8 cellular contexts compared by ENCODE assay signal in the genomic region with DNA sequence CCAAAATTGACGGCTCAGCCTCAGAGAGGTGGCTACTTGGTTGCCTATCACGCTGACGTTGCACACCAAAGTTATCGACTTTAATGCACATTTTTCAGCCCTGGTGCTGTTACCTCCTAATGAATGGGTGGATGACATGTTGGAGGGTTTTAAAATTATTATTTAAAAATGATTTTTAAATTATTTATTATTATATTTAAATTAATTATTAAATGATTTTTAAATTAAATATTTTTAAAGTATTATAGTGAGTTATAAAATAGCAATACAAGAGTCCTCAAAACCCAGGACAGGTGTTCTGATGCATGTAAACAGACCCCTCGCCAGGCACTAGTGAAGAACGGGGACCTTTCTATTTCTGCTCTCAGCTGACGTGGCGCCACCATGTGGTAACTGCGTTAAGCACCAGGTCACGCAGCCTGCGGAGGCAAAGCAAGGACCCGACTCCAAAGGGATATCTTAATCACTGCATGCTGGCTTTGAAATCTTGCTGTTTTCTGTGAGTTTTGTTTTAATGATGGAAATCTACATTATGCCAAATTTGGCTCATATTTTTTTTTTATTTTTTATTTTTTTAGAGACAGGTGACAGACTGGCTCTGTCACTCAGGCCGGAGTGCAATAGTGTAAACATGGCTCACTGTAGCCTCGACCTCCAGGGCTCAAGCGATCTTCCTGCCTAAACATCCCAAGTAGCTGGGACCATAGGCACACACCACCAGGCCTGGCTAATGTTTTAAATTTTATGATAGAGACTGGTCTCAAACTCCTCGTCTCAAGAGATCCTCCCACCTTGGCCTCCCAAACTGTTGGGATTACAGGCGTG. TPM values are rescaled to one million over a fixed set of nuclear protein-coding genes. Genes with fewer than 3 reads are reported as not detected.
DNase-seq lines count a peak whose midpoint lies in the region; ATAC-seq and TF ChIP-seq lines count a peak whose summit lies in the region.

No MANE protein-coding gene starts in this region.

- H3K27ac Mint-ChIP-seq in Calu3 (ENCODE audit: unreplicated experiment), result no peak overlapping the region

- TF ChIP-seq CTCF in Calu3 (IDR thresholded peaks at IDR 0.05; ENCODE audit: unreplicated experiment) (peak; percentile 68), IMR-90 (conservative IDR thresholded peaks at IDR 0.05; ENCODE audit: low read depth, low read length) (peak; percentile 67), OCI-LY3 (IDR thresholded peaks at IDR 0.05; ENCODE audit: low read depth, low read length) (peak; percentile 70), gastroesophageal sphincter (IDR thresholded peaks at IDR 0.05) (peak; percentile 38 to 68 (median 48))

- H3K9me1 ChIP-seq in IMR-90 (ENCODE audit: insufficient read depth, low read length), result no peaks in the 10 kb centered on the region

- H3K4me3 ChIP-seq in IMR-90 (ENCODE audit: insufficient read depth, low read depth, low read length), result no peak overlapping the region
- no peak overlapping the region for H3K4me3 ChIP-seq in OCI-LY3 (ENCODE audit: low read length)
- no peak overlapping the region for H3K4me3 ChIP-seq in gastroesophageal sphincter

- no peak overlapping the region for H4K91ac ChIP-seq in IMR-90 (ENCODE audit: insufficient read depth, low read depth, low read length)

- H4K5ac ChIP-seq in IMR-90 (ENCODE audit: low read depth, low read length), result no peak overlapping the region

- no peak overlapping the region for H3K4me2 ChIP-seq in IMR-90 (ENCODE audit: low read depth, low read length)
- H3K4me2 ChIP-seq in OCI-LY3 (ENCODE audit: low read length), result no peak overlapping the region

- H4K20me1 ChIP-seq in IMR-90 (ENCODE audit: insufficient read depth, low read length) (no peaks in the 10 kb centered on the region), OCI-LY3 (ENCODE audit: insufficient read depth, low read length) (no peaks in the 10 kb centered on the region)

- no peaks in the 10 kb centered on the region for H3K4me1 ChIP-seq in IMR-90 (ENCODE audit: control insufficient read depth, insufficient read depth, low read length)
- peaks cover 10% of the 10 kb centered on the region for H3K4me1 ChIP-seq in OCI-LY3 (ENCODE audit: low read length)
- H3K4me1 ChIP-seq in gastroesophageal sphincter, result no peaks in the 10 kb centered on the region

- TF ChIP-seq EP300 in gastroesophageal sphincter (IDR thresholded peaks at IDR 0.05), result no peak

- H2BK20ac ChIP-seq in IMR-90 (ENCODE audit: low read depth, low read length), result no peak overlapping the region

- H3K27ac ChIP-seq in IMR-90 (ENCODE audit: insufficient read depth, low read length) (no peak overlapping the region), OCI-LY3 (ENCODE audit: low read length) (no peak overlapping the region), gastroesophageal sphincter (no peak overlapping the region)

- no peak overlapping the region for H2BK15ac ChIP-seq in IMR-90 (ENCODE audit: low read depth, low read length)

- no peak overlapping the region for H3K23ac ChIP-seq in IMR-90 (ENCODE audit: low read depth, low read length)

- H3K18ac ChIP-seq in IMR-90 (ENCODE audit: low read depth, low read length), result no peak overlapping the region

- H3K14ac ChIP-seq in IMR-90 (replicated peaks; ENCODE audit: low read depth, low read length), result no peak overlapping the region

- H3K4me1 Mint-ChIP-seq in Calu3 (ENCODE audit: low read depth, unreplicated experiment), result no peaks in the 10 kb centered on the region

- no peak overlapping the region for H3K56ac ChIP-seq in IMR-90 (ENCODE audit: extremely low read depth, insufficient read depth, low read length)

- H3K9me3 ChIP-seq in IMR-90 (ENCODE audit: control insufficient read depth, insufficient read depth, low read length) (no peaks in the 10 kb centered on the region), OCI-LY3 (ENCODE audit: insufficient read depth, low read length) (no peaks in the 10 kb centered on the region), gastroesophageal sphincter (no peaks in the 10 kb centered on the region)

- no peak overlapping the region for H2AK5ac ChIP-seq in IMR-90 (ENCODE audit: low read depth, low read length)

- DNase-seq in Calu3, result peak; percentile 65
- DNase-seq in IMR-90, result peak; percentile 49
- peak; percentile 75 to 77 for DNase-seq in activated T-cell treated with anti-CD3 and anti-CD28 coated beads, Interleukin-2, amount 50 U/mL, for 48 hours
- DNase-seq in pons (ENCODE audit: low spot score), result peak; percentile 30
- no peak for DNase-seq in T1000 (lab: John Stamatoyannopoulos, UW)

- no peak overlapping the region for H3K4me3 Mint-ChIP-seq in Calu3 (ENCODE audit: low read depth, unreplicated experiment)

- H2AK9ac ChIP-seq in IMR-90 (replicated peaks; ENCODE audit: low read depth, low read length, poor library complexity), result no peak overlapping the region

- peak; percentile 63 for TF ChIP-seq RAD21 in IMR-90 (IDR thresholded peaks at IDR 0.05; ENCODE audit: low read length)

- in situ Hi-C loops in IMR-90 (cut with MboI; ENCODE audit: low sequenced_read_pairs), result loop anchor here (10.0 kb wide), 1 partner anchor 187 kb away; no protein-coding TSS in a partner anchor

- H3K9me3 Mint-ChIP-seq in Calu3 (ENCODE audit: low read depth, unreplicated experiment), result no peaks in the 10 kb centered on the region

- H3K27me3 Mint-ChIP-seq in Calu3 (ENCODE audit: unreplicated experiment), result no peaks in the 10 kb centered on the region

- 52% methylated on average over 9 of the region's 17 CpGs; no CpG with 5 or more reads in 1 of the 2 experiments for WGBS in IMR-90 (ENCODE audit: extremely low coverage in 2 of 2, insufficient read length in 1 of 2), 2 experiments
- 50 to 62% methylated on average over 14 to 17 of the region's 17 CpGs for WGBS in gastroesophageal sphincter (ENCODE audit: low coverage in 1 of 2), 2 donors

- peaks cover 6% of the 10 kb centered on the region; the same call in 1 of the 2 replicates for H3K36me3 ChIP-seq in IMR-90 (ENCODE audit: control insufficient read depth, insufficient read depth, low read length)
- no peaks in the 10 kb centered on the region for H3K36me3 ChIP-seq in OCI-LY3 (replicated peaks; ENCODE audit: low read depth, low read length)
- peaks cover 0 to 84% of the 10 kb centered on the region in 2 donors for H3K36me3 ChIP-seq in gastroesophageal sphincter

- CTCF ChIA-PET in Calu3 (lab: Charles Lee) (no interaction called here), IMR-90 (lab: Yijun Ruan, JAX) (interaction anchor here (0.6 to 0.9 kb wide), 2 partner anchors 9 to 198 kb away, joined by 3 to 4 read pairs; no protein-coding TSS in a partner anchor)

- H3K79me1 ChIP-seq in IMR-90 (ENCODE audit: low read depth in 1 of 2, low read length in 2 of 2), result no peaks in the 10 kb centered on the region

- no peak overlapping the region for H2BK5ac ChIP-seq in IMR-90 (ENCODE audit: low read depth, low read length, poor library complexity, severe bottlenecking)

- POLR2A ChIA-PET in IMR-90 (lab: Charles Lee; ENCODE audit: unreplicated experiment), result no interaction called here

- H3K79me2 ChIP-seq in OCI-LY3 (ENCODE audit: low read length), result no peaks in the 10 kb centered on the region

- TF ChIP-seq POLR2A in IMR-90 (IDR thresholded peaks at IDR 0.05; ENCODE audit: low read depth, low read length), result no peak
- no peak for TF ChIP-seq POLR2A in gastroesophageal sphincter (IDR thresholded peaks at IDR 0.05)

- no peak overlapping the region for H3K4ac ChIP-seq in IMR-90 (ENCODE audit: low read depth, low read length)

- peak; percentile 87 for ATAC-seq in IMR-90 (ENCODE audit: low read depth)
- no peak for ATAC-seq in gastroesophageal sphincter
- ATAC-seq in GM19452 (IDR thresholded peaks at IDR 0.05; ENCODE audit: unreplicated experiment), result no peak

- intact Hi-C loops in Calu3 (cut with micrococcal nuclease; ENCODE audit: unreplicated experiment), result loop anchor here (5.0 kb wide), 1 partner anchor 179 kb away; no protein-coding TSS in a partner anchor
- intact Hi-C loops in IMR-90 (cut with micrococcal nuclease), result loop anchor here (1.0 kb wide), 1 partner anchor 178 kb away; no protein-coding TSS in a partner anchor

- dilution Hi-C loops in IMR-90 (cut with HindIII; ENCODE audit: low sequenced_read_pairs, unreplicated experiment), result no loop called here

- H2AFZ ChIP-seq in IMR-90 (replicated peaks; ENCODE audit: low read length, poor library complexity) (no peak overlapping the region), OCI-LY3 (ENCODE audit: low read depth, low read length) (no peak overlapping the region)

- H3K9ac ChIP-seq in IMR-90 (ENCODE audit: low read depth, low read length), result no peak overlapping the region
- H3K9ac ChIP-seq in OCI-LY3 (ENCODE audit: low read length), result no peak overlapping the region

- no peak overlapping the region for H2BK120ac ChIP-seq in IMR-90 (ENCODE audit: low read depth, low read length)

- no peak overlapping the region for H4K8ac ChIP-seq in IMR-90 (ENCODE audit: low read depth in 2 of 2, low read length in 2 of 2)

- H3K27me3 ChIP-seq in IMR-90 (ENCODE audit: control insufficient read depth, insufficient read depth, low read length) (no peaks in the 10 kb centered on the region), OCI-LY3 (ENCODE audit: low read depth, low read length) (no peaks in the 10 kb centered on the region), gastroesophageal sphincter (no peaks in the 10 kb centered on the region)

- peaks cover 5% of the 10 kb centered on the region for H3K36me3 Mint-ChIP-seq in Calu3 (ENCODE audit: insufficient read depth, unreplicated experiment)

- BruUV-seq in Calu3 (replicated peaks; lab: Mats Ljungman, UMichigan) (no TSS peak), IMR-90 (replicated peaks; lab: Mats Ljungman, UMichigan) (no TSS peak)

RNA-seq across cellular contexts. Expression of a gene that starts 22.6 kb away (rescaled TPM):
- 8.4 and 8.8 TPM in 2 replicates for total RNA-seq in Calu3 (2022)
- total RNA-seq in IMR-90 (2012; rRNA removed), result 5.3 and 7.0 TPM in 2 replicates
- polyA plus RNA-seq in IMR-90 (2012; rRNA removed), result 7.8 and 8.3 TPM in 2 replicates
- 8.0 and 8.7 TPM in 2 replicates for polyA plus RNA-seq in IMR-90 (2012; cell fraction: cytosol; rRNA removed)
- 19.8 and 20.6 TPM in 2 replicates for polyA plus RNA-seq in IMR-90 (2012; cell fraction: nucleus; rRNA removed; ENCODE audit: low replicate concordance)
- total RNA-seq in gastroesophageal sphincter, result 10 to 100 TPM; 11.0 to 22.5 (median 14.3) TPM

RNA-seq across cellular contexts. Expression of a gene that starts 25.2 kb away (rescaled TPM):
- 18.2 and 20.6 TPM in 2 replicates for total RNA-seq in Calu3 (2022)
- total RNA-seq in IMR-90 (2012; rRNA removed), result 12.5 and 13.1 TPM in 2 replicates
- polyA plus RNA-seq in IMR-90 (2012; rRNA removed), result 6.9 and 8.0 TPM in 2 replicates
- 2.5 TPM in 2 replicates for polyA plus RNA-seq in IMR-90 (2012; cell fraction: cytosol; rRNA removed)
- 4.5 and 13.3 TPM in 2 replicates for polyA plus RNA-seq in IMR-90 (2012; cell fraction: nucleus; rRNA removed; ENCODE audit: low replicate concordance)
- 10 to 100 TPM; 10.2 to 18.7 (median 13.8) TPM for total RNA-seq in gastroesophageal sphincter

RNA-seq across cellular contexts. Expression of a gene that starts 25.5 kb away (rescaled TPM):
- not detected in 2 replicates for total RNA-seq in Calu3 (2022)
- total RNA-seq in IMR-90 (2012; rRNA removed), result not detected in 2 replicates
- not detected in 2 replicates for polyA plus RNA-seq in IMR-90 (2012; rRNA removed)
- 0.05 TPM in 1 of 2 replicates, not detected in the other for polyA plus RNA-seq in IMR-90 (2012; cell fraction: cytosol; rRNA removed)
- polyA plus RNA-seq in IMR-90 (2012; cell fraction: nucleus; rRNA removed; ENCODE audit: low replicate concordance), result not detected in 2 replicates
- total RNA-seq in gastroesophageal sphincter, result not detected

RNA-seq across cellular contexts. Expression of a gene that starts 44.9 kb away (rescaled TPM):
- total RNA-seq in Calu3 (2022), result not detected in 2 replicates
- total RNA-seq in IMR-90 (2012; rRNA removed), result not detected in 2 replicates
- polyA plus RNA-seq in IMR-90 (2012; rRNA removed), result not detected in 2 replicates
- not detected in 2 replicates for polyA plus RNA-seq in IMR-90 (2012; cell fraction: cytosol; rRNA removed)
- not detected in 2 replicates for polyA plus RNA-seq in IMR-90 (2012; cell fraction: nucleus; rRNA removed; ENCODE audit: low replicate concordance)
- total RNA-seq in gastroesophageal sphincter, result not detected
